ENCODE assay signal across 28 cellular contexts in genomic region chr11:47433157-47433556, GRCh38. TPM values are rescaled to one million over a fixed set of nuclear protein-coding genes. Genes with fewer than 3 reads are reported as not detected.
A peak's percentile ranks its signal among the peaks of the same experiment; 100 is the strongest.
DNase-seq lines count a peak whose midpoint lies in the region; ATAC-seq and TF ChIP-seq lines count a peak whose summit lies in the region.
"Had no signal": no experiment of that assay in that cellular context is flagged by ENCODE, and none has a peak within 500 bp of the region (broad histone marks: within the 10 kb centered on the region; RNA-seq: fewer than 3 reads in every experiment).

No MANE protein-coding gene starts in this region.

- H3K9me3 Mint-ChIP-seq in brain (no peaks in the 10 kb centered on the region), neural progenitor cell (no peaks in the 10 kb centered on the region)
- H3K9me3 Mint-ChIP-seq: activated naive CD8-positive, alpha-beta T cell treated with anti-CD3 and anti-CD28 coated beads, Interleukin-2, amount 50 U/mL, for 24 hours; activated T-cell treated with anti-CD3 and anti-CD28 coated beads, Interleukin-2, amount 50 U/mL, for 4 hours; H9; memory B cell; stimulated activated naive B cell treated with anti-CD40 and anti-IgM and Interleukin-4, amounts not matched to agents 10 μg/mL and 1 μg/mL and 100 μg/mL, for 72 hours had no signal

- peaks cover 3% of the 10 kb centered on the region for H3K27me3 Mint-ChIP-seq in brain
- peaks cover 2% of the 10 kb centered on the region for H3K27me3 Mint-ChIP-seq in neural progenitor cell (ENCODE audit: insufficient read depth, low read depth)
- H3K27me3 Mint-ChIP-seq: activated CD8-positive, alpha-beta memory T cell treated with anti-CD3 and anti-CD28 coated beads, Interleukin-2, amount 10 ng/mL, durations not matched to agents 7 days and 5 days; activated naive CD8-positive, alpha-beta T cell treated with anti-CD3 and anti-CD28 coated beads, Interleukin-2, amount 50 U/mL, for 24 hours; progenitor cell of endocrine pancreas; stimulated activated naive B cell treated with anti-CD40 and anti-IgM and Interleukin-4, amounts not matched to agents 10 μg/mL and 1 μg/mL and 100 μg/mL, for 72 hours; T-helper 17 cell had no signal

- H3K4me3 ChIP-seq in AG10803 (ENCODE audit: low read length) (no peak overlapping the region), neural progenitor cell (no peak overlapping the region)

- H3K4me1 Mint-ChIP-seq in brain (peaks cover 5% of the 10 kb centered on the region), neural progenitor cell (peaks cover 4% of the 10 kb centered on the region)
- H3K4me1 Mint-ChIP-seq: activated CD8-positive, alpha-beta memory T cell treated with anti-CD3 and anti-CD28 coated beads, Interleukin-2, amount 10 ng/mL, durations not matched to agents 7 days and 5 days; activated naive CD8-positive, alpha-beta T cell treated with anti-CD3 and anti-CD28 coated beads, Interleukin-2, amount 50 U/mL, for 24 hours; H9; memory B cell; stimulated activated naive B cell treated with anti-CD40 and anti-IgM and Interleukin-4, amounts not matched to agents 10 μg/mL and 1 μg/mL and 100 μg/mL, for 72 hours; T-helper 17 cell had no signal

- TF ChIP-seq CTCF in AG10803 (conservative IDR thresholded peaks at IDR 0.05; ENCODE audit: low read length), result no peak
- no peak for TF ChIP-seq CTCF in brain (conservative IDR thresholded peaks at IDR 0.05)
- TF ChIP-seq CTCF in neural progenitor cell (IDR thresholded peaks at IDR 0.05), result no peak

- no peaks in the 10 kb centered on the region for H3K36me3 Mint-ChIP-seq in brain
- no peaks in the 10 kb centered on the region for H3K36me3 Mint-ChIP-seq in neural progenitor cell
- H3K36me3 Mint-ChIP-seq: activated CD8-positive, alpha-beta memory T cell treated with anti-CD3 and anti-CD28 coated beads, Interleukin-2, amount 10 ng/mL, durations not matched to agents 7 days and 5 days; memory B cell; stimulated activated naive B cell treated with anti-CD40 and anti-IgM and Interleukin-4, amounts not matched to agents 10 μg/mL and 1 μg/mL and 100 μg/mL, for 72 hours had no signal

- no peaks in the 10 kb centered on the region for H3K36me3 ChIP-seq in neural progenitor cell

- H3K27ac ChIP-seq in neural progenitor cell, result no peak overlapping the region

- no peaks in the 10 kb centered on the region for H3K4me1 ChIP-seq in neural progenitor cell

- no peaks in the 10 kb centered on the region for H4K20me1 ChIP-seq in neural progenitor cell (ENCODE audit: low read depth)

- H2AFZ ChIP-seq in neural progenitor cell (replicated peaks), result no peak overlapping the region

- H3K27ac Mint-ChIP-seq in brain, result peak overlapping the region in 3 of 5 experiments; percentile 29 to 83 (median 65)
- peak overlapping the region; percentile 80 for H3K27ac Mint-ChIP-seq in neural progenitor cell
- H3K27ac Mint-ChIP-seq: activated CD8-positive, alpha-beta memory T cell treated with anti-CD3 and anti-CD28 coated beads, Interleukin-2, amount 10 ng/mL, durations not matched to agents 7 days and 5 days; activated naive CD8-positive, alpha-beta T cell treated with anti-CD3 and anti-CD28 coated beads, Interleukin-2, amount 50 U/mL, for 24 hours; H9; memory B cell; progenitor cell of endocrine pancreas; stimulated activated naive B cell treated with anti-CD40 and anti-IgM and Interleukin-4, amounts not matched to agents 10 μg/mL and 1 μg/mL and 100 μg/mL, for 72 hours; T-helper 17 cell had no signal

- no peak overlapping the region for H3K9ac ChIP-seq in neural progenitor cell

- no peaks in the 10 kb centered on the region for H3K79me2 ChIP-seq in neural progenitor cell (ENCODE audit: low read depth)

- no peak overlapping the region for H3K4me2 ChIP-seq in neural progenitor cell

- H3K4me3 Mint-ChIP-seq in brain (peak overlapping the region in 1 of 5 experiments; percentile 51), neural progenitor cell (no peak overlapping the region)
- H3K4me3 Mint-ChIP-seq: activated CD8-positive, alpha-beta memory T cell treated with anti-CD3 and anti-CD28 coated beads, Interleukin-2, amount 10 ng/mL, durations not matched to agents 7 days and 5 days; activated naive CD8-positive, alpha-beta T cell treated with anti-CD3 and anti-CD28 coated beads, Interleukin-2, amount 50 U/mL, for 24 hours; activated T-cell treated with anti-CD3 and anti-CD28 coated beads, Interleukin-2, amount 50 U/mL, for 4 hours; H9; memory B cell; stimulated activated naive B cell treated with anti-CD40 and anti-IgM and Interleukin-4, amounts not matched to agents 10 μg/mL and 1 μg/mL and 100 μg/mL, for 72 hours; T-helper 17 cell had no signal

- H3F3A ChIP-seq in neural progenitor cell (ENCODE audit: low read depth), result no peaks in the 10 kb centered on the region

- H3K27me3 ChIP-seq in neural progenitor cell, result no peaks in the 10 kb centered on the region

- no peaks in the 10 kb centered on the region for H3K9me3 ChIP-seq in neural progenitor cell (ENCODE audit: low read depth)

- peak; percentile 31 for DNase-seq in AG10803 (ENCODE audit: low read depth)
- peak; percentile 40 for DNase-seq in M059J (ENCODE audit: low read depth)
- no peak for DNase-seq in neural progenitor cell (ENCODE audit: low spot score)
- DNase-seq in amygdala (lab: John Stamatoyannopoulos, UW), result no peak
- no peak for DNase-seq in NCI-H146 treated with DMSO at 0.1 percent for 48 hours (lab: John Stamatoyannopoulos, UW; ENCODE audit: unreplicated experiment)
- DNase-seq: 8988T; activated CD8-positive, alpha-beta memory T cell treated with anti-CD3 and anti-CD28 coated beads, Interleukin-2, amount 10 ng/mL, durations not matched to agents 7 days and 5 days; activated naive CD8-positive, alpha-beta T cell treated with anti-CD3 and anti-CD28 coated beads, Interleukin-2, amount 50 U/mL, for 24 hours; activated T-cell treated with anti-CD3 and anti-CD28 coated beads, Interleukin-2, amount 50 U/mL, for 4 hours; effector CD8-positive, alpha-beta T cell; H9; NCI-H1048; NCI-H1694 treated with DMSO at 0.1 percent for 48 hours; NCI-H446; NCI-H748 treated with DMSO at 0.1 percent for 48 hours; Right ventricle myocardium superior; stimulated activated CD4-positive, alpha-beta T cell treated with anti-CD3 and anti-CD28 coated beads, Interleukin-15, amount 100 ng/mL, for 24 hours; stimulated activated naive B cell treated with anti-CD40 and anti-IgM and Interleukin-4, amounts not matched to agents 10 μg/mL and 1 μg/mL and 100 μg/mL, for 72 hours; substantia nigra; T-helper 17 cell; trophoblast cell had no signal

- no peak for ATAC-seq in GM21619 (IDR thresholded peaks at IDR 0.05; ENCODE audit: unreplicated experiment)
- no peak for ATAC-seq in HG03469 (IDR thresholded peaks at IDR 0.05; ENCODE audit: unreplicated experiment)
- ATAC-seq: activated CD8-positive, alpha-beta memory T cell treated with anti-CD3 and anti-CD28 coated beads, Interleukin-2, amount 10 ng/mL, durations not matched to agents 7 days and 5 days; activated naive CD8-positive, alpha-beta T cell treated with anti-CD3 and anti-CD28 coated beads, Interleukin-2, amount 50 U/mL, for 24 hours; activated T-cell treated with anti-CD3 and anti-CD28 coated beads, Interleukin-2, amount 50 U/mL, for 4 hours; left lobe of liver; sciatic nerve; stimulated activated naive B cell treated with anti-CD40 and anti-IgM and Interleukin-4, amounts not matched to agents 10 μg/mL and 1 μg/mL and 100 μg/mL, for 72 hours; T-helper 17 cell had no signal

RNA-seq across cellular contexts. Expression of gene PSMC3, which starts 6.9 kb away (rescaled TPM):
- 283 and 294 TPM in 2 replicates for total RNA-seq in M059J (2014; rRNA removed; shearing (Covaris generic))
- 196 TPM for polyA plus RNA-seq in brain (ENCODE audit: insufficient read depth, low read depth, low replicate concordance)
- 126 and 175 TPM in 2 replicates for total RNA-seq in neural progenitor cell (ENCODE audit: low replicate concordance)

RNA-seq across cellular contexts. Expression of gene RAPSN, which starts 15.8 kb away (rescaled TPM):
- not detected in 2 replicates for total RNA-seq in M059J (2014; rRNA removed; shearing (Covaris generic))
- 0.24 TPM for polyA plus RNA-seq in brain (ENCODE audit: insufficient read depth, low read depth, low replicate concordance)
- total RNA-seq in neural progenitor cell (ENCODE audit: low replicate concordance), result not detected in 2 replicates

RNA-seq across cellular contexts. Expression of gene SLC39A13, which starts 24.8 kb away (rescaled TPM):
- 23.2 and 43.9 TPM in 2 replicates for total RNA-seq in M059J (2014; rRNA removed; shearing (Covaris generic))
- 23.0 TPM for polyA plus RNA-seq in brain (ENCODE audit: insufficient read depth, low read depth, low replicate concordance)
- 11.3 and 36.4 TPM in 2 replicates for total RNA-seq in neural progenitor cell (ENCODE audit: low replicate concordance)

RNA-seq across cellular contexts. Expression of gene SPI1, which starts 54.8 kb away (rescaled TPM):
- not detected in 2 replicates for total RNA-seq in M059J (2014; rRNA removed; shearing (Covaris generic))
- 7.5 TPM for polyA plus RNA-seq in brain (ENCODE audit: insufficient read depth, low read depth, low replicate concordance)
- not detected in 2 replicates for total RNA-seq in neural progenitor cell (ENCODE audit: low replicate concordance)
- total RNA-seq: activated CD8-positive, alpha-beta memory T cell treated with anti-CD3 and anti-CD28 coated beads, Interleukin-2, amount 10 ng/mL, durations not matched to agents 7 days and 5 days; H9; progenitor cell of endocrine pancreas had no signal

Comparison
In these comparisons a context has a peak if more than half of its experiments do, and no peak if none do; other contexts are left out.
1. DNase-seq: peak in AG10803 (single experiment) and M059J (single experiment); none in neural progenitor cell (single experiment), amygdala (0 of 56) and NCI-H146 treated with DMSO at 0.1 percent for 48 hours (single experiment).